1 cellular context compared by ENCODE assay signal in genomic region chr10:75431180-75432111, GRCh38.
TF ChIP-seq lines count a peak whose summit lies in the region.

Gene LRMDA, plus strand, starts transcription at chr10:75431624.

TF ChIP-seq in liver, 16 proteins besides CTCF, POLR2A, EP300 and RAD21 (continued from another document):
- TF ChIP-seq ZBTB33 (IDR thresholded peaks at IDR 0.05): no peak
